In genomic region chr13:96104516-96104915, GRCh38 we compare ENCODE assay signal across 24 cellular contexts. TPM values are rescaled to one million over a fixed set of nuclear protein-coding genes. Genes with fewer than 3 reads are reported as not detected.
A peak's percentile ranks its signal among the peaks of the same experiment; 100 is the strongest.
DNase-seq lines count a peak whose midpoint lies in the region; ATAC-seq, FAIRE-seq and TF ChIP-seq lines count a peak whose summit lies in the region.
"Had no signal": no experiment of that assay in that cellular context is flagged by ENCODE, and none has a peak within 500 bp of the region (broad histone marks: within the 10 kb centered on the region; RNA-seq: fewer than 3 reads in every experiment).

No MANE protein-coding gene starts in this region.

- H3K79me1 ChIP-seq in mesendoderm (ENCODE audit: low read length), result no peaks in the 10 kb centered on the region

- no peak for FAIRE-seq in small intestine (lab: Jason Lieb, UNC)

- no peak overlapping the region for H3K18ac ChIP-seq in mesendoderm (ENCODE audit: low read length)

- no peak overlapping the region for H2BK5ac ChIP-seq in mesendoderm (ENCODE audit: low read length)

- 38 to 76% methylated on average over 1 to 2 of the region's 2 CpGs for WGBS in endodermal cell (ENCODE audit: insufficient coverage in 1 of 2, insufficient read length in 1 of 2), 2 experiments
- no CpG with 5 or more reads among the region's 2 CpGs for WGBS in mesendoderm (ENCODE audit: extremely low coverage, insufficient coverage, low lambda C conversion rate)
- 33 to 48% (median 40%) methylated on average over 2 of the region's 2 CpGs for WGBS in small intestine, 3 donors
- WGBS in testis, 2 donors, result 75% methylated on average over 2 of the region's 2 CpGs

- H4K5ac ChIP-seq in mesendoderm (ENCODE audit: low read length), result no peak overlapping the region

- H3K9me3 Mint-ChIP-seq in endodermal cell, result peaks cover 38% of the 10 kb centered on the region

- no peak for ATAC-seq in GM18519 (IDR thresholded peaks at IDR 0.05; ENCODE audit: low FRiP score, unreplicated experiment)

- TF ChIP-seq CTCF in endodermal cell (conservative IDR thresholded peaks at IDR 0.05) (no peak), testis (IDR thresholded peaks at IDR 0.05) (no peak)

- peak; percentile 92 for DNase-seq in ELF-1 (ENCODE audit: low read depth, low spot score)
- peak; percentile 77 to 82 for DNase-seq in NCI-H526 (lab: John Stamatoyannopoulos, UW)
- no peak for DNase-seq in endodermal cell
- DNase-seq in mesendoderm, result peak; percentile 54
- DNase-seq in NCI-H1436 (lab: John Stamatoyannopoulos, UW), result no peak
- DNase-seq in small intestine, result no peak
- no peak for DNase-seq in testis
- DNase-seq: C1 segment of cervical spinal cord; CD8-positive, alpha-beta memory T cell; GDM1; H7; HFFc6; Kasumi-1; MM.1S; NCI-H1048; NCI-H1417 treated with DMSO at 0.1 percent for 48 hours; NCI-H187 treated with DMSO at 0.1 percent for 48 hours; NCI-H2227 treated with DMSO at 0.1 percent for 48 hours; NCI-H510A; NCI-H82; SHP77 had no signal

- H3K4me1 Mint-ChIP-seq in endodermal cell, result peaks cover 13% of the 10 kb centered on the region
- H3K4me1 Mint-ChIP-seq: CD8-positive, alpha-beta memory T cell had no signal

- no peak overlapping the region for H4K8ac ChIP-seq in mesendoderm (ENCODE audit: low read depth, low read length)

- H3K79me2 ChIP-seq in mesendoderm (ENCODE audit: control insufficient read depth, insufficient read depth, low read length), result no peaks in the 10 kb centered on the region

- H3K36me3 ChIP-seq in endodermal cell (ENCODE audit: control insufficient read depth, insufficient read depth, low read length), result no peaks in the 10 kb centered on the region
- H3K36me3 ChIP-seq in mesendoderm (ENCODE audit: control insufficient read depth, insufficient read depth, low read length), result no peaks in the 10 kb centered on the region
- no peaks in the 10 kb centered on the region for H3K36me3 ChIP-seq in small intestine (ENCODE audit: control insufficient read depth in 2 of 2, insufficient read depth in 2 of 2, low read length in 2 of 2)
- H3K36me3 ChIP-seq in testis (ENCODE audit: low read depth, missing control alignments), result no peaks in the 10 kb centered on the region

- no peak overlapping the region for H2AK5ac ChIP-seq in mesendoderm (ENCODE audit: low read length)

- H3K56ac ChIP-seq in mesendoderm (ENCODE audit: low read length), result no peak overlapping the region

- H3K9ac ChIP-seq in endodermal cell (ENCODE audit: extremely low read depth, low read length, poor library complexity, severe bottlenecking), result no peak overlapping the region
- no peak overlapping the region for H3K9ac ChIP-seq in mesendoderm (ENCODE audit: low read length)

- no peak overlapping the region for H3K23ac ChIP-seq in mesendoderm (ENCODE audit: low read length)

- H3K4ac ChIP-seq in mesendoderm (ENCODE audit: low read depth, low read length), result no peak overlapping the region

- peak overlapping the region; percentile 12 for H3K27ac Mint-ChIP-seq in endodermal cell
- H3K27ac Mint-ChIP-seq: CD8-positive, alpha-beta memory T cell; HFFc6 had no signal

- H3K27me3 ChIP-seq in endodermal cell (ENCODE audit: control insufficient read depth, insufficient read depth, low read length, poor library complexity, severe bottlenecking) (no peaks in the 10 kb centered on the region), mesendoderm (ENCODE audit: insufficient read depth, low read length, poor library complexity) (no peaks in the 10 kb centered on the region), small intestine (ENCODE audit: control insufficient read depth in 2 of 2, insufficient read depth in 2 of 2, low read length in 2 of 2) (no peaks in the 10 kb centered on the region), testis (no peaks in the 10 kb centered on the region)

- no peak for TF ChIP-seq POLR2A in testis (IDR thresholded peaks at IDR 0.05)

- intact Hi-C loops in testis (cut with DNase I; ENCODE audit: low total_unique reads), result no loop called here

- no peak overlapping the region for H3K4me3 ChIP-seq in endodermal cell (ENCODE audit: low read length)
- no peak overlapping the region for H3K4me3 ChIP-seq in mesendoderm (ENCODE audit: low read length)
- H3K4me3 ChIP-seq in small intestine (ENCODE audit: low read depth in 1 of 2, low read length in 2 of 2), result no peak overlapping the region
- H3K4me3 ChIP-seq in testis, result no peak overlapping the region

- H3K27ac ChIP-seq in endodermal cell (ENCODE audit: low read depth, low read length), result no peak overlapping the region
- no peak overlapping the region for H3K27ac ChIP-seq in mesendoderm (ENCODE audit: low read depth, low read length)
- no peak overlapping the region for H3K27ac ChIP-seq in small intestine (ENCODE audit: low read depth in 1 of 2, low read length in 1 of 2)
- H3K27ac ChIP-seq in testis, result no peak overlapping the region

- no peak overlapping the region for H2BK120ac ChIP-seq in mesendoderm (ENCODE audit: low read depth, low read length)

- no peaks in the 10 kb centered on the region for H3K27me3 Mint-ChIP-seq in endodermal cell (ENCODE audit: insufficient read depth)

- H3K4me3 Mint-ChIP-seq in endodermal cell, result no peak overlapping the region
- H3K4me3 Mint-ChIP-seq: CD8-positive, alpha-beta memory T cell; HFFc6 had no signal

- H3K9me3 ChIP-seq in endodermal cell (ENCODE audit: control insufficient read depth, low read length) (peaks cover 33% of the 10 kb centered on the region), small intestine (ENCODE audit: control insufficient read depth, low read depth) (no peaks in the 10 kb centered on the region), testis (no peaks in the 10 kb centered on the region)

- H3K36me3 Mint-ChIP-seq in endodermal cell (ENCODE audit: low read depth), result peaks cover 9% of the 10 kb centered on the region
- H3K36me3 Mint-ChIP-seq: CD8-positive, alpha-beta memory T cell had no signal

- H3K4me2 ChIP-seq in mesendoderm (ENCODE audit: low read length), result no peak overlapping the region

- H2BK15ac ChIP-seq in mesendoderm (replicated peaks; ENCODE audit: low read depth), result no peak overlapping the region

- peaks cover 3% of the 10 kb centered on the region for H3K4me1 ChIP-seq in endodermal cell (ENCODE audit: control insufficient read depth, insufficient read depth, low read length)
- H3K4me1 ChIP-seq in mesendoderm (ENCODE audit: control insufficient read depth, low read depth, low read length), result peaks cover 2% of the 10 kb centered on the region
- H3K4me1 ChIP-seq in small intestine (ENCODE audit: control insufficient read depth in 2 of 2, insufficient read depth in 1 of 2, low read depth in 1 of 2, low read length in 1 of 2), result no peaks in the 10 kb centered on the region
- H3K4me1 ChIP-seq in testis, result no peaks in the 10 kb centered on the region

RNA-seq across cellular contexts. Expression of gene HS6ST3, which starts 14.6 kb away (rescaled TPM):
- total RNA-seq in endodermal cell (1 to 10 TPM in 1 of 2 donors, under 1 TPM in 1; 0.84 to 1.1 TPM), testis (1 to 10 TPM; 1.3 TPM)
- 2.2 TPM for polyA plus RNA-seq in endodermal cell (2013, experiment 1 of 2)
- polyA plus RNA-seq in endodermal cell (2013, experiment 2 of 2), result 2.1 TPM
- 0.31 TPM for polyA plus RNA-seq in mesendoderm (2013, experiment 1 of 2)
- 0.28 TPM for polyA plus RNA-seq in mesendoderm (2013, experiment 2 of 2)
- polyA plus RNA-seq in small intestine (under 1 TPM in 2 of 3 donors, not detected in 1; under 0.01 to 0.54 TPM), testis (ENCODE audit: insufficient read depth, low read depth, low replicate concordance) (0.87 TPM)
- total RNA-seq: CD8-positive, alpha-beta memory T cell; HFFc6; OCI-LY7; RPMI7951 had no signal
- polyA plus RNA-seq: CD8-positive, alpha-beta memory T cell had no signal

RNA-seq across cellular contexts. Expression of gene UGGT2, which starts 51.3 kb away (rescaled TPM):
- total RNA-seq in endodermal cell (10 to 100 TPM; 37.2 to 40.9 TPM), testis (10 to 100 TPM; 55.8 to 62.6 TPM)
- 36.0 TPM for polyA plus RNA-seq in endodermal cell (2013, experiment 1 of 2)
- 33.1 TPM for polyA plus RNA-seq in endodermal cell (2013, experiment 2 of 2)
- polyA plus RNA-seq in mesendoderm (2013, experiment 1 of 2), result 10.8 TPM
- polyA plus RNA-seq in mesendoderm (2013, experiment 2 of 2), result 11.1 TPM
- polyA plus RNA-seq in small intestine (1 to 10 TPM; 1.6 to 5.9 (median 4.6) TPM), testis (ENCODE audit: insufficient read depth, low read depth, low replicate concordance) (24.6 TPM)
- polyA plus RNA-seq: CD8-positive, alpha-beta memory T cell had no signal

Comparison
In these comparisons a context has a peak if more than half of its experiments do, and no peak if none do; other contexts are left out.
1. DNase-seq: peak in ELF-1 (single experiment), NCI-H526 (2 of 2) and mesendoderm (single experiment); none in endodermal cell (single experiment), NCI-H1436 (single experiment), small intestine (single experiment) and testis (single experiment).